Comparison of ENCODE assay signal across 27 cellular contexts in the genomic region with DNA sequence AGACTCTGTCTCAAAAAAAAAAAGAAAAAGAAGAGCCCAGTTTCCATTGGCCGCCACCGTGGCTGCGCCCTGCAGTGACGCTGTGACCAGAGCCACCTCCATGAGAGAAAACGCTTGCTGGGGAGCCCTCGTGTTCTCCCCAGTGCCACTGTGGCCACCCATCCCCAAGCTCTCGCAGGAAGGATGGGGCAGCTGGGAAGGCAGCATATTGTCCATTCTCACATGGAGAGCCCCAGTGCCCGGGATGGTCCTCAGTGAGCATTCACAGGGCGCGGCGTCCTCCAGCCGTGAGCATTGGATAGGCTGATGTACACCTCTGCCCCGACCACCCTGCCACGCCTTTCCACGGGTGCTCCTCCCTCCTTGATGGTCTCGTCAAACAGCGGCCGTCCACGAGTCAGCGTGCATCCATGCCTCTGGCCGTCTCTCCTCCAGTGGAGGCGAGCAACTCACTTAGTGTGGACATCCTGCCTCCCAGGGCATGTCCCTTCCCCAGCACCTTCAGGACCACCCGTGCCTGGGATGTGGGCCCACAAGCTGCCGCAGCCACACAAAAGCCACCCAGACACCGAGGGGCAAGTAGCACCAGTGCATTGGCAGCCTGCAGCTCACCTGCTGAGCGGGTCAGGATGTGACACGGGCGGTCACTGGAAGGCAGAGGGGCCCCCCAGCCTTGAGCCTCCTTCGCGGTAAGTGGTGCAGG. TPM values are rescaled to one million over a fixed set of nuclear protein-coding genes. Genes with fewer than 3 reads are reported as not detected.
"Had no signal": no experiment of that assay in that cellular context is flagged by ENCODE, and none has a peak within 500 bp of the region (broad histone marks: within the 10 kb centered on the region; RNA-seq: fewer than 3 reads in every experiment).

No MANE protein-coding gene starts in this region.

- DNase-seq: activated B cell treated with CpG ODN at 0.5 μM for 24 hours; activated CD4-positive, alpha-beta T cell treated with anti-CD3 and anti-CD28 coated beads for 36 hours; activated CD4-positive, alpha-beta T cell treated with anti-CD3 and anti-CD28 coated beads, Interleukin-2, amount 50 U/mL, for 4 hours; activated CD8-positive, alpha-beta memory T cell treated with anti-CD3 and anti-CD28 coated beads, Interleukin-2, amount 50 U/mL, for 48 hours; activated naive CD4-positive, alpha-beta T cell treated with Interleukin-2 at 50 U/mL for 16 hours; activated T-cell treated with anti-CD3 and anti-CD28 coated beads, Interleukin-2, amount 50 U/mL, for 48 hours; anterior cingulate cortex; caudate nucleus; effector CD8-positive, alpha-beta T cell; foreskin melanocyte; hypothalamus; nucleus accumbens; stimulated activated CD4-positive, alpha-beta T cell treated with anti-CD3 and anti-CD28 coated beads, Interleukin-2, amount 100 ng/mL, for 48 hours; stimulated activated CD8-positive, alpha-beta memory T cell treated with anti-CD3 and anti-CD28 coated beads, Interleukin-4, amount 100 ng/mL, for 48 hours; stimulated activated naive B cell treated with anti-CD40 and anti-IgM and Interleukin-4, amounts not matched to agents 10 μg/mL and 1 μg/mL and 100 μg/mL, for 72 hours; T-helper 9 cell had no signal

- H3K36me3 ChIP-seq: thoracic aorta, vagina had no signal

- H3K27me3 ChIP-seq: vagina had no signal

- H3K36me3 Mint-ChIP-seq: brain; stimulated activated naive B cell treated with anti-CD40 and anti-IgM and Interleukin-4, amounts not matched to agents 10 μg/mL and 1 μg/mL and 100 μg/mL, for 72 hours; type B pancreatic cell had no signal

- H3K9me3 ChIP-seq: thoracic aorta, vagina had no signal

- H3K9me3 Mint-ChIP-seq: activated B cell treated with CpG ODN at 0.5 μM for 24 hours, brain, nephron, type B pancreatic cell had no signal

- H3K4me3 ChIP-seq: lung, thoracic aorta, vagina had no signal

- H3K27me3 Mint-ChIP-seq: activated CD4-positive, alpha-beta T cell treated with anti-CD3 and anti-CD28 coated beads for 36 hours; type B pancreatic cell had no signal

- ATAC-seq: activated CD4-positive, alpha-beta T cell treated with anti-CD3 and anti-CD28 coated beads for 36 hours; stimulated activated naive B cell treated with anti-CD40 and anti-IgM and Interleukin-4, amounts not matched to agents 10 μg/mL and 1 μg/mL and 100 μg/mL, for 72 hours had no signal

- H3K27ac Mint-ChIP-seq: activated B cell treated with CpG ODN at 0.5 μM for 24 hours; activated CD4-positive, alpha-beta T cell treated with anti-CD3 and anti-CD28 coated beads for 36 hours; brain; nephron; stimulated activated naive B cell treated with anti-CD40 and anti-IgM and Interleukin-4, amounts not matched to agents 10 μg/mL and 1 μg/mL and 100 μg/mL, for 72 hours; type B pancreatic cell had no signal

- H3K27ac ChIP-seq: parathyroid adenoma, thoracic aorta, vagina had no signal

- H3K4me1 Mint-ChIP-seq: activated B cell treated with CpG ODN at 0.5 μM for 24 hours; activated CD4-positive, alpha-beta T cell treated with anti-CD3 and anti-CD28 coated beads for 36 hours had no signal

- H3K4me3 Mint-ChIP-seq: activated B cell treated with CpG ODN at 0.5 μM for 24 hours; activated CD4-positive, alpha-beta T cell treated with anti-CD3 and anti-CD28 coated beads for 36 hours; brain; nephron; stimulated activated naive B cell treated with anti-CD40 and anti-IgM and Interleukin-4, amounts not matched to agents 10 μg/mL and 1 μg/mL and 100 μg/mL, for 72 hours; type B pancreatic cell had no signal

- H3K4me1 ChIP-seq: vagina had no signal

RNA-seq across cellular contexts. Expression of gene SLC6A19, which starts 23.4 kb away (rescaled TPM):
- total RNA-seq: activated B cell treated with CpG ODN at 0.5 μM for 24 hours; activated CD4-positive, alpha-beta T cell treated with anti-CD3 and anti-CD28 coated beads for 36 hours; activated CD8-positive, alpha-beta memory T cell treated with anti-CD3 and anti-CD28 coated beads for 36 hours; dermis blood vessel endothelial cell; T-helper 1 cell treated with Interleukin-12 subunit alpha and Interleukin-12 subunit beta and Interleukin-4 antibody, amounts not matched to agents 30 ng/mL and 1 ng/mL, for 36 hours; thoracic aorta; vagina had no signal
- polyA plus RNA-seq: esophagus, lung had no signal

RNA-seq across cellular contexts. Expression of gene SLC6A18, which starts 47.2 kb away (rescaled TPM):
- total RNA-seq: activated B cell treated with CpG ODN at 0.5 μM for 24 hours; activated CD4-positive, alpha-beta T cell treated with anti-CD3 and anti-CD28 coated beads for 36 hours; activated CD8-positive, alpha-beta memory T cell treated with anti-CD3 and anti-CD28 coated beads for 36 hours; dermis blood vessel endothelial cell; lung; T-helper 1 cell treated with Interleukin-12 subunit alpha and Interleukin-12 subunit beta and Interleukin-4 antibody, amounts not matched to agents 30 ng/mL and 1 ng/mL, for 36 hours; thoracic aorta; vagina had no signal
- polyA plus RNA-seq: esophagus, lung had no signal
